In the genomic region with DNA sequence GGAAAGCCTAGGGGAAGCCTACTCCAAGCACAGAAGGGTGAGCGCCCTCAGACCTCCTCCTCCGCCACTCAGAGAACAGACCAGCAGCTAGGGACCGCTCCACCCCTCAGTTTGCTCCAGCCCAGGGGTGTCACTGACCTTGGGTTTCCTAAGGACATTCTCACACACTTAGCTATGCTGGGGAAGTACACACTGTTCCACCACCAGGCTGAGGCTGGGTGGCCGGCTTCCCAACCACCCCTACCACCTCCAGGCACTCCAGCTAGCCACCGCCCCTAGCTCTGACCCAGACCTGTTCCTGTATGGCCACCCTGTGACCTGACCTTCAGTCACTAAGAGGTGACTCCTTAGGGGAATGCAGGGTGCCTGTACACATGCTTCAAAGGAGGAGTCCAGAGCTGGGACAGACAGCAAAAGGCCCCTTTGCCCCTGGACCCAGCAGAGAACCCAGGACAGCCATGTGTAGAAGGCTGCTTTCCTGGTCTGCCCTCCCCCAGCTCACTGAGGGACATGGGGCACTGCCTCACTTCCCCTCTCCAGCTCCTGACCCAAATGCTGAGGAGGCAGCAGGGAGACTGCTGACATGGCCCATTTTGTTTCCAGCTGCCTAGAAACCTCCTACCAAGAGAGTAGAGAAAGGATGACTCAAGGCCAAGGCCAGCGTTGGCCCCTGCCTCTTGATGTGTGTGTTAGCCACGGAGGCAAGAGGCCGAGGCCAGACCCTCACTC, we compare ENCODE assay signal across 19 cellular contexts. TPM values are rescaled to one million over a fixed set of nuclear protein-coding genes. Genes with fewer than 3 reads are reported as not detected.
DNase-seq lines count a peak whose midpoint lies in the region; ATAC-seq and TF ChIP-seq lines count a peak whose summit lies in the region.
"Had no signal": no experiment of that assay in that cellular context is flagged by ENCODE, and none has a peak within 500 bp of the region (broad histone marks: within the 10 kb centered on the region; RNA-seq: fewer than 3 reads in every experiment).

No MANE protein-coding gene starts in this region.

- peaks cover 38% of the 10 kb centered on the region for H3K4me1 Mint-ChIP-seq in activated CD8-positive, alpha-beta T cell treated with anti-CD3 and anti-CD28 coated beads for 36 hours (ENCODE audit: low read depth)
- H3K4me1 Mint-ChIP-seq in activated CD8-positive, alpha-beta T cell treated with anti-CD3 and anti-CD28 coated beads, Interleukin-2, amount 10 ng/mL, durations not matched to agents 7 days and 5 days (ENCODE audit: low read depth): peaks cover 32% of the 10 kb centered on the region
- peaks cover 33 to 37% (median 34%) of the 10 kb centered on the region in 3 donors for H3K4me1 Mint-ChIP-seq in T-cell

- H3K9me3 ChIP-seq in heart right ventricle (no peaks in the 10 kb centered on the region), psoas muscle (no peaks in the 10 kb centered on the region), uterus (no peaks in the 10 kb centered on the region)
- H3K9me3 ChIP-seq: HAP-1 had no signal

- no peaks in the 10 kb centered on the region for H3K27me3 ChIP-seq in heart right ventricle
- no peaks in the 10 kb centered on the region for H3K27me3 ChIP-seq in psoas muscle (ENCODE audit: insufficient read depth in 3 of 3, low read length in 2 of 3)
- no peaks in the 10 kb centered on the region for H3K27me3 ChIP-seq in uterus

- H3K27ac ChIP-seq in heart right ventricle: peak overlapping the region; percentile 72 to 85 (median 80)
- H3K27ac ChIP-seq in psoas muscle: peak overlapping the region; percentile 59
- H3K27ac ChIP-seq in uterus: peak overlapping the region; percentile 28 to 69

- DNase-seq in activated CD8-positive, alpha-beta T cell treated with anti-CD3 and anti-CD28 coated beads for 36 hours: no peak
- no peak for DNase-seq in activated CD8-positive, alpha-beta T cell treated with anti-CD3 and anti-CD28 coated beads, Interleukin-2, amount 10 ng/mL, durations not matched to agents 7 days and 5 days
- DNase-seq in heart right ventricle (peak in 1 of 2 donors; percentile 50), psoas muscle (no peak), uterus (peak in 1 of 2 donors; percentile 62), NCI-H146 treated with DMSO at 0.1 percent for 48 hours (lab: John Stamatoyannopoulos, UW; ENCODE audit: unreplicated experiment) (no peak), T-cell (no peak)
- DNase-seq: 8988T; activated T-cell treated with anti-CD3 and anti-CD28 coated beads, Interleukin-2, amount 50 U/mL, for 48 hours; COR-L47; left colon; MV-4-11; occipital lobe; stimulated activated CD4-positive, alpha-beta T cell treated with anti-CD3 and anti-CD28 coated beads, Interleukin-1b, Interleukin-23, amount 100 ng/mL, for 48 hours; SW 1271 had no signal

- no peak for ATAC-seq in activated CD8-positive, alpha-beta T cell treated with anti-CD3 and anti-CD28 coated beads for 36 hours
- no peak for ATAC-seq in activated CD8-positive, alpha-beta T cell treated with anti-CD3 and anti-CD28 coated beads, Interleukin-2, amount 10 ng/mL, durations not matched to agents 7 days and 5 days
- ATAC-seq in heart right ventricle: peak; percentile 15 to 87 (median 64)
- peak in 2 of 4 donors; percentile 5 to 24 for ATAC-seq in psoas muscle
- no peak for ATAC-seq in GM18868 (IDR thresholded peaks at IDR 0.05; ENCODE audit: unreplicated experiment)
- ATAC-seq in T-cell (replicated peaks in 1 of 4): no peak
- ATAC-seq: activated CD4-positive, CD25-positive, alpha-beta regulatory T cell treated with anti-CD3 and anti-CD28 coated beads, Interleukin-2, amount 50 U/mL, for 24 hours; left colon had no signal

- H3K4me1 ChIP-seq in heart right ventricle (peaks cover 33 to 61% (median 55%) of the 10 kb centered on the region in 9 donors), psoas muscle (peaks cover 46% of the 10 kb centered on the region), uterus (no peaks in the 10 kb centered on the region)
- H3K4me1 ChIP-seq: HAP-1 had no signal

- no peaks in the 10 kb centered on the region for H3K9me3 Mint-ChIP-seq in activated CD8-positive, alpha-beta T cell treated with anti-CD3 and anti-CD28 coated beads for 36 hours
- H3K9me3 Mint-ChIP-seq in activated CD8-positive, alpha-beta T cell treated with anti-CD3 and anti-CD28 coated beads, Interleukin-2, amount 10 ng/mL, durations not matched to agents 7 days and 5 days (ENCODE audit: insufficient read depth): no peaks in the 10 kb centered on the region
- no peaks in the 10 kb centered on the region for H3K9me3 Mint-ChIP-seq in T-cell

- TF ChIP-seq POLR2A in uterus (IDR thresholded peaks at IDR 0.05): no peak

- H3K27me3 Mint-ChIP-seq in activated CD8-positive, alpha-beta T cell treated with anti-CD3 and anti-CD28 coated beads for 36 hours: no peaks in the 10 kb centered on the region
- H3K27me3 Mint-ChIP-seq in activated CD8-positive, alpha-beta T cell treated with anti-CD3 and anti-CD28 coated beads, Interleukin-2, amount 10 ng/mL, durations not matched to agents 7 days and 5 days (ENCODE audit: low read depth): no peaks in the 10 kb centered on the region
- H3K27me3 Mint-ChIP-seq in T-cell: no peaks in the 10 kb centered on the region

- CTCF ChIA-PET in activated CD8-positive, alpha-beta T cell treated with anti-CD3 and anti-CD28 coated beads for 36 hours (lab: Charles Lee): interaction anchor here (0.9 to 2.9 kb wide), 5 partner anchors 10 to 167 kb away, joined by 3 to 15 read pairs (median 3); no protein-coding TSS in a partner anchor
- CTCF ChIA-PET in activated CD8-positive, alpha-beta T cell treated with anti-CD3 and anti-CD28 coated beads, Interleukin-2, amount 10 ng/mL, durations not matched to agents 7 days and 5 days (lab: Charles Lee): interaction anchor here (1.5 kb wide), 1 partner anchor 11 kb away, joined by 5 read pairs; no protein-coding TSS in a partner anchor
- CTCF ChIA-PET in T-cell (lab: Charles Lee): no interaction called here

- H3K36me3 Mint-ChIP-seq in activated CD8-positive, alpha-beta T cell treated with anti-CD3 and anti-CD28 coated beads for 36 hours (ENCODE audit: low read depth): peaks cover 32% of the 10 kb centered on the region
- H3K36me3 Mint-ChIP-seq in activated CD8-positive, alpha-beta T cell treated with anti-CD3 and anti-CD28 coated beads, Interleukin-2, amount 10 ng/mL, durations not matched to agents 7 days and 5 days (ENCODE audit: low read depth): peaks cover 62% of the 10 kb centered on the region
- peaks cover 49% of the 10 kb centered on the region for H3K36me3 Mint-ChIP-seq in T-cell

- WGBS in heart right ventricle, 2 donors: 82 to 84% methylated on average over 7 to 8 of the region's 8 CpGs
- WGBS in psoas muscle, 3 donors: 78 to 85% (median 80%) methylated on average over 6 to 8 of the region's 8 CpGs

- no peak overlapping the region for H3K4me3 Mint-ChIP-seq in activated CD8-positive, alpha-beta T cell treated with anti-CD3 and anti-CD28 coated beads for 36 hours
- no peak overlapping the region for H3K4me3 Mint-ChIP-seq in activated CD8-positive, alpha-beta T cell treated with anti-CD3 and anti-CD28 coated beads, Interleukin-2, amount 10 ng/mL, durations not matched to agents 7 days and 5 days
- H3K4me3 Mint-ChIP-seq in T-cell: no peak overlapping the region

- no peak for TF ChIP-seq CTCF in activated CD8-positive, alpha-beta T cell treated with anti-CD3 and anti-CD28 coated beads for 36 hours (IDR thresholded peaks at IDR 0.05)
- TF ChIP-seq CTCF in heart right ventricle (IDR thresholded peaks at IDR 0.05): no peak
- no peak for TF ChIP-seq CTCF in psoas muscle (IDR thresholded peaks at IDR 0.05)
- TF ChIP-seq CTCF in uterus (IDR thresholded peaks at IDR 0.05): peak in 1 of 4 experiments; percentile 23

- H3K4me3 ChIP-seq in heart right ventricle (no peak overlapping the region), psoas muscle (no peak overlapping the region), uterus (no peak overlapping the region)
- H3K4me3 ChIP-seq: HAP-1 had no signal

- peak overlapping the region; percentile 80 for H3K27ac Mint-ChIP-seq in activated CD8-positive, alpha-beta T cell treated with anti-CD3 and anti-CD28 coated beads for 36 hours
- H3K27ac Mint-ChIP-seq in activated CD8-positive, alpha-beta T cell treated with anti-CD3 and anti-CD28 coated beads, Interleukin-2, amount 10 ng/mL, durations not matched to agents 7 days and 5 days: no peak overlapping the region
- no peak overlapping the region for H3K27ac Mint-ChIP-seq in T-cell

- intact Hi-C loops in activated CD8-positive, alpha-beta T cell treated with anti-CD3 and anti-CD28 coated beads for 36 hours (cut with micrococcal nuclease): no loop called here
- intact Hi-C loops in heart right ventricle (cut with DNase I) (loop anchor here in 2 of 10 donors (5.0 to 10.0 kb wide), 2 partner anchors 53 to 386 kb away; partner anchors contain the start of gene KCNH4 (in 1 of the 2)), psoas muscle (cut with DNase I) (loop anchor here in 1 of 2 donors (5.0 kb wide), 1 partner anchor 53 kb away; the partner anchor contains the start of gene KCNH4), uterus (cut with DNase I; ENCODE audit: low total_unique reads) (no loop called here)

- POLR2A ChIA-PET in activated CD8-positive, alpha-beta T cell treated with anti-CD3 and anti-CD28 coated beads for 36 hours (lab: Charles Lee): interaction anchor here (1.2 to 5.6 kb wide), 2 partner anchors 8 to 13 kb away, joined by 4 to 24 read pairs; partner anchors contain the start of genes HSPB9 and KAT2A
- POLR2A ChIA-PET in activated CD8-positive, alpha-beta T cell treated with anti-CD3 and anti-CD28 coated beads, Interleukin-2, amount 10 ng/mL, durations not matched to agents 7 days and 5 days (lab: Charles Lee): interaction anchor here (0.6 to 1.0 kb wide), 3 partner anchors 23 to 243 kb away, joined by 3 read pairs; partner anchors contain the start of gene KCNH4
- POLR2A ChIA-PET in T-cell (lab: Charles Lee): interaction anchor here (0.5 to 1.0 kb wide), 3 partner anchors 19 to 22 kb away, joined by 3 to 5 read pairs (median 4); no protein-coding TSS in a partner anchor

- H3K36me3 ChIP-seq in heart right ventricle: peaks cover 0 to 78% (median 38%) of the 10 kb centered on the region in 9 donors
- H3K36me3 ChIP-seq in psoas muscle (ENCODE audit: insufficient read depth in 1 of 2, low read depth in 1 of 2): peaks cover 4 to 57% of the 10 kb centered on the region in 2 donors
- no peaks in the 10 kb centered on the region for H3K36me3 ChIP-seq in uterus

RNA-seq across cellular contexts. Expression of gene HSPB9, which starts 6.7 kb away (rescaled TPM):
- under 1 TPM in 1 of 2 experiments, not detected in 1; 0.41 TPM for total RNA-seq in activated CD8-positive, alpha-beta T cell treated with anti-CD3 and anti-CD28 coated beads for 36 hours
- under 1 TPM; 0.16 to 0.29 TPM for total RNA-seq in activated CD8-positive, alpha-beta T cell treated with anti-CD3 and anti-CD28 coated beads, Interleukin-2, amount 10 ng/mL, durations not matched to agents 7 days and 5 days
- under 1 TPM in 1 of 10 donors, not detected in 9; 0.23 TPM for total RNA-seq in heart right ventricle
- under 1 TPM; 0.01 to 0.29 TPM for polyA plus RNA-seq in heart right ventricle
- total RNA-seq in psoas muscle: under 1 TPM in 1 of 4 donors, not detected in 3; 0.43 TPM
- under 1 TPM in 2 of 3 donors, not detected in 1; 0.03 to 0.53 TPM for polyA plus RNA-seq in psoas muscle
- under 1 TPM in 1 of 4 donors, not detected in 3; 0.28 TPM for total RNA-seq in uterus
- total RNA-seq in T-cell: under 1 TPM in 2 of 5 donors, not detected in 3; 0.13 to 0.18 TPM
- total RNA-seq: glomerular endothelial cell, left colon, occipital lobe had no signal

RNA-seq across cellular contexts. Expression of gene KAT2A, which starts 8.1 kb away (rescaled TPM):
- 10 to 100 TPM; 49.2 to 50.2 TPM for total RNA-seq in activated CD8-positive, alpha-beta T cell treated with anti-CD3 and anti-CD28 coated beads for 36 hours
- total RNA-seq in activated CD8-positive, alpha-beta T cell treated with anti-CD3 and anti-CD28 coated beads, Interleukin-2, amount 10 ng/mL, durations not matched to agents 7 days and 5 days: 10 to 100 TPM; 45.2 to 46.8 TPM
- 10 to 100 TPM in 9 of 10 donors, 1 to 10 TPM in 1; 9.3 to 29.7 (median 13.3) TPM for total RNA-seq in heart right ventricle
- 100 to 1,000 TPM in 1 of 2 donors, 10 to 100 TPM in 1; 20.6 to 118 TPM for polyA plus RNA-seq in heart right ventricle
- total RNA-seq in psoas muscle: 10 to 100 TPM; 12.3 to 35.3 (median 20.0) TPM
- 10 to 100 TPM; 20.9 to 23.5 (median 21.2) TPM for polyA plus RNA-seq in psoas muscle
- 10 to 100 TPM; 20.9 to 80.9 (median 39.2) TPM for total RNA-seq in uterus
- 10 to 100 TPM; 41.1 to 75.5 (median 61.1) TPM for total RNA-seq in T-cell

RNA-seq across cellular contexts. Expression of gene DHX58, which starts 16.8 kb away (rescaled TPM):
- total RNA-seq in activated CD8-positive, alpha-beta T cell treated with anti-CD3 and anti-CD28 coated beads for 36 hours: 10 to 100 TPM; 31.7 to 36.2 TPM
- 10 to 100 TPM; 71.9 to 72.9 TPM for total RNA-seq in activated CD8-positive, alpha-beta T cell treated with anti-CD3 and anti-CD28 coated beads, Interleukin-2, amount 10 ng/mL, durations not matched to agents 7 days and 5 days
- 1 to 10 TPM; 2.2 to 8.4 (median 4.0) TPM for total RNA-seq in heart right ventricle
- 10 to 100 TPM in 1 of 2 donors, 1 to 10 TPM in 1; 3.4 to 16.9 TPM for polyA plus RNA-seq in heart right ventricle
- total RNA-seq in psoas muscle: 1 to 10 TPM; 2.0 to 4.2 (median 3.1) TPM
- polyA plus RNA-seq in psoas muscle: 1 to 10 TPM; 1.3 to 2.8 (median 2.0) TPM
- total RNA-seq in uterus: 10 to 100 TPM; 12.9 to 21.3 (median 16.2) TPM
- 10 to 100 TPM; 38.2 to 63.0 (median 41.7) TPM for total RNA-seq in T-cell

RNA-seq across cellular contexts. Expression of gene RAB5C, which starts 25.5 kb away (rescaled TPM):
- 10 to 100 TPM; 30.7 to 32.5 TPM for total RNA-seq in activated CD8-positive, alpha-beta T cell treated with anti-CD3 and anti-CD28 coated beads for 36 hours
- 100 to 1,000 TPM; 102 to 107 TPM for total RNA-seq in activated CD8-positive, alpha-beta T cell treated with anti-CD3 and anti-CD28 coated beads, Interleukin-2, amount 10 ng/mL, durations not matched to agents 7 days and 5 days
- total RNA-seq in heart right ventricle: 10 to 100 TPM; 24.6 to 64.4 (median 35.3) TPM
- 10 to 100 TPM; 33.3 to 76.5 TPM for polyA plus RNA-seq in heart right ventricle
- total RNA-seq in psoas muscle: 10 to 100 TPM; 27.3 to 43.2 (median 38.7) TPM
- polyA plus RNA-seq in psoas muscle: 10 to 100 TPM; 41.5 to 70.9 (median 60.0) TPM
- 100 to 1,000 TPM in 1 of 4 donors, 10 to 100 TPM in 3; 51.7 to 105 (median 68.0) TPM for total RNA-seq in uterus
- 10 to 100 TPM; 72.3 to 85.9 (median 79.3) TPM for total RNA-seq in T-cell

RNA-seq across cellular contexts. Expression of gene ZNF385C, which starts 31.0 kb away (rescaled TPM):
- 1 to 10 TPM; 1.3 TPM for total RNA-seq in activated CD8-positive, alpha-beta T cell treated with anti-CD3 and anti-CD28 coated beads for 36 hours
- under 1 TPM; 0.23 to 0.47 TPM for total RNA-seq in activated CD8-positive, alpha-beta T cell treated with anti-CD3 and anti-CD28 coated beads, Interleukin-2, amount 10 ng/mL, durations not matched to agents 7 days and 5 days
- total RNA-seq in heart right ventricle: under 1 TPM in 9 of 10 donors, not detected in 1; 0.16 to 0.56 (median 0.24) TPM
- polyA plus RNA-seq in heart right ventricle: under 1 TPM; 0.09 to 0.29 TPM
- 1 to 10 TPM in 3 of 4 donors, under 1 TPM in 1; 0.50 to 9.2 (median 1.1) TPM for total RNA-seq in psoas muscle
- polyA plus RNA-seq in psoas muscle: under 1 TPM; 0.22 to 0.36 (median 0.32) TPM
- total RNA-seq in uterus: 1 to 10 TPM in 1 of 4 donors, under 1 TPM in 1, not detected in 2; 0.48 to 1.0 TPM
- 1 to 10 TPM in 1 of 5 donors, under 1 TPM in 4; 0.16 to 1.0 (median 0.46) TPM for total RNA-seq in T-cell
- total RNA-seq: glomerular endothelial cell had no signal

Comparison
In these comparisons a context has a peak if more than half of its experiments do, and no peak if none do; other contexts are left out.
1. ATAC-seq: peak in heart right ventricle (8 of 8); none in activated CD8-positive, alpha-beta T cell treated with anti-CD3 and anti-CD28 coated beads for 36 hours (single experiment), activated CD8-positive, alpha-beta T cell treated with anti-CD3 and anti-CD28 coated beads, Interleukin-2, amount 10 ng/mL, durations not matched to agents 7 days and 5 days (single experiment), GM18868 (single experiment) and T-cell (0 of 4).
2. CTCF ChIA-PET loops: an anchor here in activated CD8-positive, alpha-beta T cell treated with anti-CD3 and anti-CD28 coated beads for 36 hours (0.9 to 2.9 kb wide) and activated CD8-positive, alpha-beta T cell treated with anti-CD3 and anti-CD28 coated beads, Interleukin-2, amount 10 ng/mL, durations not matched to agents 7 days and 5 days (1.5 kb wide); none called in T-cell.
3. Peak in every context shown above with its lines, with median percentiles within 50 percentile points of each other: H3K27ac ChIP-seq.